In genomic region chr7:26213821-26214515, GRCh38 we compare ENCODE assay signal across 1 cellular context.
A peak's percentile ranks its signal among the peaks of the same experiment; 100 is the strongest.
TF ChIP-seq lines count a peak whose summit lies in the region.

No MANE protein-coding gene starts in this region.

TF ChIP-seq in HepG2, 621 proteins besides CTCF, POLR2A, EP300 and RAD21:
- TF ChIP-seq TOE1 (CRISPR knock-in tag; IDR thresholded peaks at IDR 0.05) (no peak), POLR2G (IDR thresholded peaks at IDR 0.05; ENCODE audit: low read depth, low read length) (peak; percentile 57), IKZF4 (CRISPR knock-in tag; IDR thresholded peaks at IDR 0.05; ENCODE audit: borderline replicate concordance, low read depth, not compliant biosample characterization) (no peak), ZNF460 (CRISPR knock-in tag; IDR thresholded peaks at IDR 0.05; ENCODE audit: borderline replicate concordance) (peak; percentile 47; the same call in 1 of the 2 replicates), ATF4 (CRISPR knock-in tag; IDR thresholded peaks at IDR 0.05) (peak in 1 of 2 experiments; percentile 34; a peak in 1 of 4 replicates), ZNF652 (CRISPR knock-in tag; IDR thresholded peaks at IDR 0.05; ENCODE audit: borderline replicate concordance, low read depth) (peak; percentile 51; the same call in 1 of the 2 replicates), ZNF775 (CRISPR knock-in tag; IDR thresholded peaks at IDR 0.05; ENCODE audit: borderline replicate concordance) (no peak), CEBPG (CRISPR knock-in tag; IDR thresholded peaks at IDR 0.05) (0 out of 2 replicates have a peak, but pooled peaks have one; percentile 14)
